Comparison of ENCODE assay signal across 1 cellular context in genomic region chr2:190466819-190467444, GRCh38.
A peak's percentile ranks its signal among the peaks of the same experiment; 100 is the strongest.
TF ChIP-seq lines count a peak whose summit lies in the region.

No MANE protein-coding gene starts in this region.

TF ChIP-seq in K562, 482 proteins besides CTCF, POLR2A, EP300 and RAD21 (continued from another document):
- no peak for TF ChIP-seq TCF7 (IDR thresholded peaks at IDR 0.05; ENCODE audit: borderline replicate concordance)
- no peak for TF ChIP-seq FOXP4 (CRISPR knock-in tag; IDR thresholded peaks at IDR 0.05; ENCODE audit: borderline replicate concordance)
- TF ChIP-seq KLF16 (IDR thresholded peaks at IDR 0.05), result no peak
- TF ChIP-seq CSDE1 (IDR thresholded peaks at IDR 0.05), result peak in 1 of 2 experiments; percentile 39; a peak in 1 of 4 replicates
- peak; percentile 93 for TF ChIP-seq RFX1 (IDR thresholded peaks at IDR 0.05)
TF ChIP-seq in K562: peak in this region for 3.
